Comparison of ENCODE assay signal across 8 cellular contexts in the genomic region with DNA sequence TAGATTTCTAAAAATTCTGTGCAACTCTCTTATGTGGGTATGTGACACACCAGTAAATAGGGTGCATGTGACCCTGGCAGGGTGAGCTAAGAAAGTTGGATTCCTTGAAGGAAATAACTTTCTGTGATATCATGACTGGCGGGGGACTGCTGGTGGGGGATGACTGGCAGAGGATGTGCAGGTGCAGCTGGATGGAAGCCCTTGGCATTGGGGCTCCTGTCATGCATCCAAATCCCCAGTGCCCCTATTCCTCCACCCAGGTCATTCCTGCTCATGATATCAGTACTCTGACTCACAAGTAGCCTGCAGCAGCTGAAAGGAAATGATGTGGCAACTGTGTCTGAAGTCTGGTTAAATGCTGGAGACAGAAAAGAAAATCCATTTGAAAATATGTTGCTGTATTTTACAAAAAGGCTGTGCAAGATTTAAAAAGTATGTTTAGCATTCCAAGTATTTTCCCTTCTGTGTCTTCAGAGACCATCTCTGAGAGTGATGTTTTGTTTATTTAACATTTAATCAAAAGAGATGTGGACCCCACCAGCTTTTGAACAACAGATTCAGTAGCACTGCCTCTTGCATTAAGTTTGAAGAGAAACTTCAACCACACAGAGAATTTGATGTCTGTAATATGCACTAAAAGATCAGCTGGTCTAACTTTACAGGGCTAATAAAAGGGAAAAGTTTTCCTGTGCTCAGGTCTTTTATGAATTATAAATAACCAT. TPM values are rescaled to one million over a fixed set of nuclear protein-coding genes. Genes with fewer than 3 reads are reported as not detected.
DNase-seq lines count a peak whose midpoint lies in the region; ATAC-seq, FAIRE-seq and TF ChIP-seq lines count a peak whose summit lies in the region.

No MANE protein-coding gene starts in this region.

- H3K4me2 ChIP-seq in A549 (peak overlapping the region; percentile 55), hepatocyte (no peak overlapping the region), OCI-LY7 (ENCODE audit: low read length) (no peak overlapping the region)

- peak; percentile 50 to 69; a peak in 1 of 5 replicates for TF ChIP-seq EP300 in A549 (IDR thresholded peaks at IDR 0.05)

- H3K27ac ChIP-seq in A549 (peak overlapping the region; percentile 59 to 68), hepatocyte (peak overlapping the region; percentile 52), OCI-LY7 (ENCODE audit: low read depth, low read length, poor library complexity, severe bottlenecking) (no peak overlapping the region), gastrocnemius medialis (no peak overlapping the region)

- CTCF ChIA-PET in A549 (lab: Yijun Ruan, JAX) (interaction anchor here (1.3 to 1.8 kb wide), 5 partner anchors 11 to 345 kb away, joined by 3 to 7 read pairs (median 4); no protein-coding TSS in a partner anchor), OCI-LY7 (lab: Charles Lee; ENCODE audit: unreplicated experiment) (no interaction called here)

- FAIRE-seq in A549 (lab: Jason Lieb, UNC) (peak; percentile 77), H54 (lab: Jason Lieb, UNC) (peak; percentile 98)

- H2AFZ ChIP-seq in hepatocyte (no peak overlapping the region), OCI-LY7 (ENCODE audit: low read length) (no peak overlapping the region)

- H3K36me3 ChIP-seq in hepatocyte (replicated peaks; ENCODE audit: insufficient read depth, low read depth) = no peaks in the 10 kb centered on the region
- H3K36me3 ChIP-seq in OCI-LY7 (ENCODE audit: insufficient read depth, low read length) = no peaks in the 10 kb centered on the region
- H3K36me3 ChIP-seq in gastrocnemius medialis = no peaks in the 10 kb centered on the region

- TF ChIP-seq RAD21 in A549 (conservative IDR thresholded peaks at IDR 0.05 in 1 of 2, IDR thresholded peaks at IDR 0.05 in 1 of 2) = 0 out of 5 replicates have a peak, but pooled peaks of 1 of the 2 experiments have one; percentile 22

- ATAC-seq in A549 (peak; percentile 79 to 82), GM18502 (IDR thresholded peaks at IDR 0.05; ENCODE audit: poor library complexity, unreplicated experiment) (no peak), gastrocnemius medialis (no peak)

- H3K9me2 ChIP-seq in hepatocyte (replicated peaks; ENCODE audit: insufficient read depth) (no peaks in the 10 kb centered on the region), OCI-LY7 (ENCODE audit: insufficient read depth, low read length) (no peaks in the 10 kb centered on the region)

- intact Hi-C loops in OCI-LY7 (cut with micrococcal nuclease; ENCODE audit: unreplicated experiment) (no loop called here), gastrocnemius medialis (cut with DNase I; ENCODE audit: low total_unique reads) (no loop called here)

- BruUV-seq in OCI-LY7 (replicated peaks; lab: Mats Ljungman, UMichigan) = no TSS peak

- no peaks in the 10 kb centered on the region for H3K9me3 ChIP-seq in A549
- H3K9me3 ChIP-seq in hepatocyte (ENCODE audit: low read depth) = no peaks in the 10 kb centered on the region
- no peaks in the 10 kb centered on the region for H3K9me3 ChIP-seq in OCI-LY7 (ENCODE audit: low read length)
- no peaks in the 10 kb centered on the region for H3K9me3 ChIP-seq in gastrocnemius medialis

- peaks cover 49% of the 10 kb centered on the region for H3K4me1 ChIP-seq in A549
- peaks cover 8% of the 10 kb centered on the region for H3K4me1 ChIP-seq in hepatocyte (ENCODE audit: insufficient read depth)
- H3K4me1 ChIP-seq in OCI-LY7 (ENCODE audit: insufficient read depth, low read length, poor library complexity, severe bottlenecking) = no peaks in the 10 kb centered on the region
- no peaks in the 10 kb centered on the region for H3K4me1 ChIP-seq in gastrocnemius medialis

- POLR2A ChIA-PET in A549 (lab: Yijun Ruan, JAX) = interaction anchor here (0.6 to 2.1 kb wide), 4 partner anchors 9 to 17 kb away, joined by 3 to 31 read pairs (median 8); a partner anchor contains a TSS
- POLR2A ChIA-PET in OCI-LY7 (lab: Charles Lee) = interaction anchor here (0.6 kb wide), 1 partner anchor 47 kb away, joined by 3 read pairs; no protein-coding TSS in a partner anchor

- H3K27me3 ChIP-seq in hepatocyte (no peaks in the 10 kb centered on the region), gastrocnemius medialis (no peaks in the 10 kb centered on the region)

- no peak overlapping the region for H3K4me3 ChIP-seq in A549
- no peak overlapping the region for H3K4me3 ChIP-seq in hepatocyte
- H3K4me3 ChIP-seq in OCI-LY7 (ENCODE audit: low read depth, low read length, poor library complexity, severe bottlenecking) = no peak overlapping the region
- no peak overlapping the region for H3K4me3 ChIP-seq in gastrocnemius medialis

- no peak for TF ChIP-seq POLR2A in A549 (IDR thresholded peaks at IDR 0.05; ENCODE audit: low read length)
- TF ChIP-seq POLR2A in H54 (IDR thresholded peaks at IDR 0.05; ENCODE audit: low read depth, low read length) = no peak
- no peak for TF ChIP-seq POLR2A in gastrocnemius medialis (IDR thresholded peaks at IDR 0.05)

- H3K79me2 ChIP-seq in hepatocyte = no peaks in the 10 kb centered on the region
- H3K79me2 ChIP-seq in OCI-LY7 (ENCODE audit: insufficient read depth, low read depth, low read length) = no peaks in the 10 kb centered on the region

- H4K20me1 ChIP-seq in hepatocyte (ENCODE audit: insufficient read depth, poor library complexity, severe bottlenecking) = no peaks in the 10 kb centered on the region
- H4K20me1 ChIP-seq in OCI-LY7 (ENCODE audit: insufficient read depth, low read length) = no peaks in the 10 kb centered on the region

- WGBS in A549 (ENCODE audit: missing lambda C conversion rate) = 31% methylated on average over 1 of the region's 1 CpG
- 63% methylated on average over 1 of the region's 1 CpG for WGBS in hepatocyte (ENCODE audit: low lambda C conversion rate, missing lambda C conversion rate)

- DNase-seq in A549 (ENCODE audit: low read depth in 1 of 2, low spot score in 1 of 2) = peak in 1 of 2 experiments; percentile 80
- DNase-seq in H54 (ENCODE audit: insufficient read length, low spot score) = peak; percentile 52
- peak; percentile 71 for DNase-seq in T1000 (lab: John Stamatoyannopoulos, UW)
- peak; percentile 62 for DNase-seq in hepatocyte (ENCODE audit: low spot score)
- DNase-seq in OCI-LY7 (ENCODE audit: low spot score) = no peak
- no peak for DNase-seq in gastrocnemius medialis
- DNase-seq in KG1 (lab: John Stamatoyannopoulos, UW) = no peak

- in situ Hi-C loops in gastrocnemius medialis (cut with MboI; ENCODE audit: low sequenced_read_pairs in 4 of 4) = loop anchor here in 1 of 4 donors (25.0 kb wide), 1 partner anchor 98 kb away; no protein-coding TSS in a partner anchor

- TF ChIP-seq CTCF in A549 (IDR thresholded peaks at IDR 0.05) (no peak), hepatocyte (IDR thresholded peaks at IDR 0.05; ENCODE audit: poor library complexity) (no peak), OCI-LY7 (conservative IDR thresholded peaks at IDR 0.05; ENCODE audit: low read length) (no peak), gastrocnemius medialis (IDR thresholded peaks at IDR 0.05 in 4 of 5, conservative IDR thresholded peaks at IDR 0.05 in 1 of 5) (no peak)

TF ChIP-seq in A549, 52 proteins besides CTCF, POLR2A, EP300 and RAD21 (continues in another document):
- TF ChIP-seq JUN (IDR thresholded peaks at IDR 0.05) (peak in 1 of 2 experiments; percentile 62; a peak in 2 of 5 replicates), CEBPB (IDR thresholded peaks at IDR 0.05) (peak; percentile 69 to 85; a peak in 3 of 4 replicates), NFE2L2 (conservative IDR thresholded peaks at IDR 0.05; ENCODE audit: low read length) (0 out of 2 replicates have a peak, but pooled peaks have one; percentile 8), ZFP36 (IDR thresholded peaks at IDR 0.05; ENCODE audit: borderline replicate concordance, partially characterized antibody) (no peak), FOSL2 (IDR thresholded peaks at IDR 0.05) (peak; percentile 57), FOSL2 (CRISPR knock-in tag; IDR thresholded peaks at IDR 0.05) (peak; percentile 83), JUNB (IDR thresholded peaks at IDR 0.05) (peak; percentile 78), HEYL (CRISPR knock-in tag; IDR thresholded peaks at IDR 0.05) (no peak), GATA3 (IDR thresholded peaks at IDR 0.05; ENCODE audit: borderline replicate concordance) (peak; percentile 42; the same call in 1 of the 2 replicates)
- TF ChIP-seq, protein P1, sequence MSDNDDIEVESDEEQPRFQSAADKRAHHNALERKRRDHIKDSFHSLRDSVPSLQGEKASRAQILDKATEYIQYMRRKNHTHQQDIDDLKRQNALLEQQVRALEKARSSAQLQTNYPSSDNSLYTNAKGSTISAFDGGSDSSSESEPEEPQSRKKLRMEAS (IDR thresholded peaks at IDR 0.05) = no peak; the same call in 1 of the 2 replicates
- TF ChIP-seq, protein P2, sequence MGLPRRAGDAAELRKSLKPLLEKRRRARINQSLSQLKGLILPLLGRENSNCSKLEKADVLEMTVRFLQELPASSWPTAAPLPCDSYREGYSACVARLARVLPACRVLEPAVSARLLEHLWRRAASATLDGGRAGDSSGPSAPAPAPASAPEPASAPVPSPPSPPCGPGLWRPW (IDR thresholded peaks at IDR 0.05) = no peak
- TF ChIP-seq, protein P3, sequence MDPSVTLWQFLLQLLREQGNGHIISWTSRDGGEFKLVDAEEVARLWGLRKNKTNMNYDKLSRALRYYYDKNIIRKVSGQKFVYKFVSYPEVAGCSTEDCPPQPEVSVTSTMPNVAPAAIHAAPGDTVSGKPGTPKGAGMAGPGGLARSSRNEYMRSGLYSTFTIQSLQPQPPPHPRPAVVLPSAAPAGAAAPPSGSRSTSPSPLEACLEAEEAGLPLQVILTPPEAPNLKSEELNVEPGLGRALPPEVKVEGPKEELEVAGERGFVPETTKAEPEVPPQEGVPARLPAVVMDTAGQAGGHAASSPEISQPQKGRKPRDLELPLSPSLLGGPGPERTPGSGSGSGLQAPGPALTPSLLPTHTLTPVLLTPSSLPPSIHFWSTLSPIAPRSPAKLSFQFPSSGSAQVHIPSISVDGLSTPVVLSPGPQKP (IDR thresholded peaks at IDR 0.05; ENCODE audit: low read depth, low read length) = no peak

RNA-seq across cellular contexts. Expression of a gene that starts 17.9 kb away (rescaled TPM):
- 18.0 and 20.9 TPM in 2 replicates for polyA plus RNA-seq in A549 (2011; rRNA removed)
- polyA plus RNA-seq in A549 (2012; cell fraction: cytosol; rRNA removed) = 8.2 and 11.4 TPM in 2 replicates
- 21.7 and 23.7 TPM in 2 replicates for polyA plus RNA-seq in A549 (2012; cell fraction: nucleus; rRNA removed)
- 8.4 to 9.6 TPM (median 8.9 TPM) in 3 replicates for polyA plus RNA-seq in A549 (2017; fragmentation: RNase III; extraction: RNeasy Plus Mini Kit Qiagen cat#74134 plus additional on column Dnase treatment)
- 43.5 and 50.0 TPM in 2 replicates for polyA minus RNA-seq in A549 (2011; rRNA and poly(A)+ RNA removed)
- 12.7 and 13.0 TPM in 2 replicates for total RNA-seq in hepatocyte
- 6.7 and 9.0 TPM in 2 replicates for polyA plus RNA-seq in hepatocyte
- total RNA-seq in OCI-LY7 (2014; rRNA removed; shearing (Covaris generic)) = 0.06 TPM in 1 of 2 replicates, not detected in the other
- total RNA-seq in OCI-LY7 (2022) = 0.17 and 0.18 TPM in 2 replicates
- 1 to 10 TPM; 1.9 to 4.0 (median 3.0) TPM for total RNA-seq in gastrocnemius medialis

Comparison
In these comparisons a context has a peak if more than half of its experiments do, and no peak if none do; other contexts are left out.
1. ATAC-seq: peak in A549 (2 of 2); none in GM18502 (single experiment) and gastrocnemius medialis (0 of 2).
2. DNase-seq: peak in H54 (single experiment), T1000 (single experiment) and hepatocyte (single experiment); none in OCI-LY7 (single experiment), gastrocnemius medialis (0 of 2) and KG1 (single experiment).
3. H3K27ac ChIP-seq: peak in A549 (2 of 2) and hepatocyte (single experiment); none in OCI-LY7 (single experiment) and gastrocnemius medialis (0 of 4).